ENCODE assay signal across 23 cellular contexts in the genomic region with DNA sequence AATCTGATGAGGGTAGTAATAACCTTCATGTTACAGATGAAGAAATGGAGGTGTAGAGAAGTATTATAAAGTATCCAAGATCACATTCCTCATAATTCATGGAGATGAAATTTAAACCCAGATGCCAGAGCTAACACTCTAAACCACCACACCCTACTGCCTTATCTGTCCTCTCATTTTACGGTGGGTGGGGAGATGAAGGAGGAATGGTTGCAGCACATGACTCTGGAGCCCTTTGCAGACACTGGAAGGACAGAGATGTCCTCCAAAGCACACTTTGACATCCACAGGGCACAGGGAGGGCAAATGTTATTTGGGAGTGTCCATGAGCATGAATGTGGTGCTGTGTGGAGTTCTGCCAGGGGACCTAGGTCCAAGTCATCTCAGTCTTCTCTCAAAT. TPM values are rescaled to one million over a fixed set of nuclear protein-coding genes. Genes with fewer than 3 reads are reported as not detected.
"Had no signal": no experiment of that assay in that cellular context is flagged by ENCODE, and none has a peak within 500 bp of the region (broad histone marks: within the 10 kb centered on the region; RNA-seq: fewer than 3 reads in every experiment).

No MANE protein-coding gene starts in this region.

- H3K36me3 ChIP-seq: cardiac muscle cell, SJSA1 had no signal

- H3K4me3 ChIP-seq: cardiac muscle cell, SJSA1 had no signal

- H3K4me1 ChIP-seq: SJSA1 had no signal

- H3K9me3 Mint-ChIP-seq: activated CD4-positive, alpha-beta memory T cell treated with anti-CD3 and anti-CD28 coated beads for 36 hours; activated CD4-positive, alpha-beta T cell treated with anti-CD3 and anti-CD28 coated beads, Interleukin-2, amount 10 ng/mL, durations not matched to agents 7 days and 5 days; activated naive CD4-positive, alpha-beta T cell treated with anti-CD3 and anti-CD28 coated beads for 36 hours; activated T-helper 17 cell treated with anti-CD3 and anti-CD28 coated beads, Interleukin-2, amount 50 U/mL, for 72 hours; IgD-negative memory B cell; T-helper 1 cell treated with Interleukin-12 subunit alpha and Interleukin-12 subunit beta and Interleukin-4 antibody, amounts not matched to agents 30 μg/mL and 1 μg/mL, for 36 hours had no signal

- H3K4me1 Mint-ChIP-seq: activated CD4-positive, alpha-beta T cell treated with anti-CD3 and anti-CD28 coated beads, Interleukin-2, amount 10 ng/mL, durations not matched to agents 7 days and 5 days; activated T-helper 17 cell treated with anti-CD3 and anti-CD28 coated beads, Interleukin-2, amount 50 U/mL, for 72 hours; IgD-negative memory B cell had no signal

- H3K4me3 Mint-ChIP-seq: activated CD4-positive, alpha-beta memory T cell treated with anti-CD3 and anti-CD28 coated beads for 36 hours; activated CD4-positive, alpha-beta T cell treated with anti-CD3 and anti-CD28 coated beads, Interleukin-2, amount 10 ng/mL, durations not matched to agents 7 days and 5 days; activated naive CD4-positive, alpha-beta T cell treated with anti-CD3 and anti-CD28 coated beads for 36 hours; activated naive CD8-positive, alpha-beta T cell; activated T-helper 17 cell treated with anti-CD3 and anti-CD28 coated beads, Interleukin-2, amount 50 U/mL, for 72 hours; IgD-negative memory B cell; T-helper 1 cell treated with Interleukin-12 subunit alpha and Interleukin-12 subunit beta and Interleukin-4 antibody, amounts not matched to agents 30 μg/mL and 1 μg/mL, for 36 hours had no signal

- DNase-seq: activated CD4-positive, alpha-beta memory T cell treated with anti-CD3 and anti-CD28 coated beads for 36 hours; activated CD4-positive, alpha-beta T cell treated with anti-CD3 and anti-CD28 coated beads, Interleukin-2, amount 10 ng/mL, durations not matched to agents 7 days and 5 days; activated CD4-positive, CD25-positive, alpha-beta regulatory T cell; activated gamma-delta T cell; activated naive CD4-positive, alpha-beta T cell treated with anti-CD3 and anti-CD28 coated beads for 36 hours; activated T-cell treated with anti-CD3 and anti-CD28 coated beads for 4 hours; activated T-cell treated with anti-CD3 and anti-CD28 coated beads, Interleukin-2, amount 50 U/mL, for 48 hours; amygdala; KG1; NCI-H1417 treated with DMSO at 0.1 percent for 48 hours; NK-92 treated with Interleukin-12 subunit alpha and Interleukin-12 subunit beta, amount 100 ng/mL, for 24 hours; Right ventricle myocardium superior had no signal

- H3K27ac ChIP-seq: cardiac muscle cell, RWPE1, SJSA1 had no signal

- H3K36me3 Mint-ChIP-seq: activated CD4-positive, alpha-beta memory T cell treated with anti-CD3 and anti-CD28 coated beads for 36 hours; activated naive CD8-positive, alpha-beta T cell; brain; IgD-negative memory B cell had no signal

- H3K27ac Mint-ChIP-seq: activated CD4-positive, alpha-beta memory T cell treated with anti-CD3 and anti-CD28 coated beads for 36 hours; activated CD4-positive, alpha-beta T cell treated with anti-CD3 and anti-CD28 coated beads, Interleukin-2, amount 10 ng/mL, durations not matched to agents 7 days and 5 days; activated naive CD4-positive, alpha-beta T cell treated with anti-CD3 and anti-CD28 coated beads for 36 hours; activated naive CD8-positive, alpha-beta T cell; activated T-helper 17 cell treated with anti-CD3 and anti-CD28 coated beads, Interleukin-2, amount 50 U/mL, for 72 hours; brain; T-helper 1 cell treated with Interleukin-12 subunit alpha and Interleukin-12 subunit beta and Interleukin-4 antibody, amounts not matched to agents 30 μg/mL and 1 μg/mL, for 36 hours had no signal

- H3K9me3 ChIP-seq: SJSA1 had no signal

- H3K27me3 ChIP-seq: SJSA1 had no signal

RNA-seq across cellular contexts. Expression of gene PLEKHS1, which starts 1.1 kb away (rescaled TPM):
- total RNA-seq: activated CD4-positive, alpha-beta memory T cell treated with anti-CD3 and anti-CD28 coated beads for 36 hours; activated CD8-positive, alpha-beta memory T cell treated with anti-CD3 and anti-CD28 coated beads for 36 hours; activated naive CD4-positive, alpha-beta T cell treated with anti-CD3 and anti-CD28 coated beads for 36 hours; activated T-helper 17 cell treated with anti-CD3 and anti-CD28 coated beads, Interleukin-2, amount 50 U/mL, for 72 hours; astrocyte; cardiac muscle cell; LHCN-M2; Right ventricle myocardium superior had no signal
